In genomic region chr17:59892849-59893616, GRCh38 we compare ENCODE assay signal across 8 cellular contexts. TPM values are rescaled to one million over a fixed set of nuclear protein-coding genes. Genes with fewer than 3 reads are reported as not detected.
DNase-seq lines count a peak whose midpoint lies in the region; ATAC-seq and TF ChIP-seq lines count a peak whose summit lies in the region.

Gene RPS6KB1 (plus strand): TSS chr17:59893121. CDS start chr17:59893185, 64 bp downstream.
Gene TUBD1 (minus strand): TSS chr17:59892943. CDS start chr17:59891002, 1,941 bp downstream.

- under 1% methylated on average over 60 of the region's 60 CpGs for WGBS in thymus

- peak within 1 kb of the TSS; percentile 99 for H3K4me3 Mint-ChIP-seq in osteocyte (ENCODE audit: unreplicated experiment)

- no peaks in the 10 kb centered on the region for H3K27me3 Mint-ChIP-seq in osteocyte (ENCODE audit: unreplicated experiment)

- H3K9me3 ChIP-seq in SU-DHL-6 (ENCODE audit: insufficient read depth, low read length) (no peaks in the 10 kb centered on the region), thymus (ENCODE audit: control insufficient read depth) (no peaks in the 10 kb centered on the region)

- H3K4me3 ChIP-seq in SU-DHL-6 (ENCODE audit: insufficient read depth, low read length, poor library complexity, severe bottlenecking) (peak within 1 kb of the TSS; percentile 82), thymus (ENCODE audit: low read length) (peak within 1 kb of the TSS; percentile 90)

- no peaks in the 10 kb centered on the region for H3K9me2 ChIP-seq in SU-DHL-6 (replicated peaks; ENCODE audit: insufficient read depth, low read length)

- H3K27ac ChIP-seq in SU-DHL-6 (ENCODE audit: low read depth, low read length) (peak within 1 kb of the TSS; percentile 62), thymus (ENCODE audit: low read depth) (peak within 1 kb of the TSS; percentile 91)

- peaks cover 4% of the 10 kb centered on the region for H3K36me3 Mint-ChIP-seq in osteocyte (ENCODE audit: unreplicated experiment)

- peaks cover 11% of the 10 kb centered on the region for H3K4me1 ChIP-seq in thymus (ENCODE audit: control insufficient read depth, insufficient read depth, low read length)

- DNase-seq in GM10266 (ENCODE audit: extremely low spot score) (peak; percentile 95), NCI-H128 (lab: John Stamatoyannopoulos, UW; ENCODE audit: unreplicated experiment) (peak; percentile 94), head of caudate nucleus (peak; percentile 87 to 98 (median 94)), osteocyte (ENCODE audit: extremely low spot score, unreplicated experiment) (peak; percentile 99)
- DNase-seq in activated naive CD8-positive, alpha-beta T cell treated with anti-CD3 and anti-CD28 coated beads, Interleukin-2, amount 50 U/mL, for 16 hours (ENCODE audit: low read depth, low spot score) = peak; percentile 87

- H3K27me3 ChIP-seq in SU-DHL-6 (ENCODE audit: low read length) (no peaks in the 10 kb centered on the region), thymus (ENCODE audit: control insufficient read depth, insufficient read depth) (no peaks in the 10 kb centered on the region)

- H3K9ac ChIP-seq in SU-DHL-6 (ENCODE audit: low read length) = peak within 1 kb of the TSS; percentile 87

- peaks cover 8% of the 10 kb centered on the region; the same call in 1 of the 2 replicates for H4K20me1 ChIP-seq in SU-DHL-6 (ENCODE audit: low read depth, low read length)

- no peaks in the 10 kb centered on the region for H3K9me3 Mint-ChIP-seq in osteocyte (ENCODE audit: unreplicated experiment)

- peak within 1 kb of the TSS; percentile 80 for H3K4me2 ChIP-seq in SU-DHL-6 (ENCODE audit: low read depth, low read length, poor library complexity, severe bottlenecking)

- H3K27ac Mint-ChIP-seq in osteocyte (ENCODE audit: unreplicated experiment) = peak within 1 kb of the TSS; percentile 96

- H3K79me2 ChIP-seq in SU-DHL-6 (ENCODE audit: insufficient read depth, low read length) = peaks cover 66% of the 10 kb centered on the region

- no peak for TF ChIP-seq CTCF in GM10266 (IDR thresholded peaks at IDR 0.05; ENCODE audit: control insufficient read depth, insufficient read depth, low read depth, missing control alignments)
- TF ChIP-seq CTCF in SU-DHL-6 (IDR thresholded peaks at IDR 0.05; ENCODE audit: insufficient read depth, low read length, poor library complexity, severe bottlenecking) = no peak
- TF ChIP-seq CTCF in osteocyte (IDR thresholded peaks at IDR 0.05) = no peak

- no peaks in the 10 kb centered on the region for H3F3A ChIP-seq in SU-DHL-6 (ENCODE audit: insufficient read depth)

- peaks cover 32% of the 10 kb centered on the region for H3K4me1 Mint-ChIP-seq in osteocyte (ENCODE audit: unreplicated experiment)

- intact Hi-C loops in head of caudate nucleus (cut with DNase I) = no loop called here

- ATAC-seq in HG02642 (IDR thresholded peaks at IDR 0.05; ENCODE audit: poor library complexity, unreplicated experiment) = peak; percentile 91

- H2AFZ ChIP-seq in SU-DHL-6 (ENCODE audit: low read depth, low read length, severe bottlenecking) = peak within 1 kb of the TSS; percentile 91

- H3K36me3 ChIP-seq in SU-DHL-6 (ENCODE audit: low read length) (no peaks in the 10 kb centered on the region), thymus (ENCODE audit: control insufficient read depth, insufficient read depth) (peaks cover 3% of the 10 kb centered on the region)

RNA-seq across cellular contexts. Expression of gene RPS6KB1, which starts in this region (rescaled TPM):
- total RNA-seq in osteocyte = 38.6 and 40.1 TPM in 2 replicates
- polyA plus RNA-seq in thymus = 18.8 TPM

RNA-seq across cellular contexts. Expression of gene TUBD1, which starts in this region (rescaled TPM):
- 6.9 and 7.9 TPM in 2 replicates for total RNA-seq in osteocyte
- polyA plus RNA-seq in thymus = 16.6 TPM

Comparison
In these comparisons a context has a peak if more than half of its experiments do, and no peak if none do; other contexts are left out.
1. Peak in every context shown above with its lines: DNase-seq, ATAC-seq, H3K4me3 ChIP-seq and H3K27ac ChIP-seq.